28 cellular contexts compared by ENCODE assay signal in genomic region chr3:7423995-7424394, GRCh38.
"Had no signal": no experiment of that assay in that cellular context is flagged by ENCODE, and none has a peak within 500 bp of the region (broad histone marks: within the 10 kb centered on the region; RNA-seq: fewer than 3 reads in every experiment).

No MANE protein-coding gene starts in this region.

- H3K36me3 ChIP-seq: ascending aorta, breast epithelium, SJCRH30 had no signal

- H3K4me3 Mint-ChIP-seq: activated CD4-positive, alpha-beta T cell treated with anti-CD3 and anti-CD28 coated beads for 36 hours; activated CD4-positive, alpha-beta T cell treated with anti-CD3 and anti-CD28 coated beads, Interleukin-2, amount 10 ng/mL, durations not matched to agents 7 days and 5 days; activated CD8-positive, alpha-beta T cell treated with anti-CD3 and anti-CD28 coated beads, Interleukin-2, amount 10 ng/mL, durations not matched to agents 7 days and 5 days; activated naive CD4-positive, alpha-beta T cell treated with anti-CD3 and anti-CD28 coated beads, Interleukin-2, amount 50 U/mL, for 24 hours; activated naive CD8-positive, alpha-beta T cell treated with anti-CD3 and anti-CD28 coated beads, Interleukin-2, amount 10 ng/mL, durations not matched to agents 7 days and 5 days; activated T-cell treated with anti-CD3 and anti-CD28 coated beads, Interleukin-2, amount 50 U/mL, for 24 hours; T-helper 1 cell treated with Interleukin-12 subunit alpha and Interleukin-12 subunit beta and Interleukin-4 antibody, amounts not matched to agents 30 μg/mL and 1 μg/mL, for 36 hours; T-helper 2 cell treated with Interferon-gamma antibody and Interleukin-4, amounts not matched to agents 5 μg/mL and 100 μg/mL, for 36 hours had no signal

- ATAC-seq: activated CD4-positive, alpha-beta T cell treated with anti-CD3 and anti-CD28 coated beads for 36 hours; activated CD4-positive, CD25-positive, alpha-beta regulatory T cell treated with anti-CD3 and anti-CD28 coated beads, Interleukin-2, amount 50 U/mL, for 24 hours; activated CD8-positive, alpha-beta T cell treated with anti-CD3 and anti-CD28 coated beads, Interleukin-2, amount 10 ng/mL, durations not matched to agents 7 days and 5 days; Panc1 had no signal

- H3K4me1 Mint-ChIP-seq: activated CD4-positive, alpha-beta T cell treated with anti-CD3 and anti-CD28 coated beads for 36 hours; activated CD4-positive, alpha-beta T cell treated with anti-CD3 and anti-CD28 coated beads, Interleukin-2, amount 10 ng/mL, durations not matched to agents 7 days and 5 days; activated naive CD4-positive, alpha-beta T cell treated with anti-CD3 and anti-CD28 coated beads, Interleukin-2, amount 50 U/mL, for 24 hours; activated naive CD8-positive, alpha-beta T cell treated with anti-CD3 and anti-CD28 coated beads, Interleukin-2, amount 10 ng/mL, durations not matched to agents 7 days and 5 days had no signal

- H3K9me3 ChIP-seq: ascending aorta, breast epithelium, SJCRH30 had no signal

- H3K36me3 Mint-ChIP-seq: activated naive CD4-positive, alpha-beta T cell treated with anti-CD3 and anti-CD28 coated beads, Interleukin-2, amount 50 U/mL, for 24 hours; activated naive CD8-positive, alpha-beta T cell treated with anti-CD3 and anti-CD28 coated beads, Interleukin-2, amount 10 ng/mL, durations not matched to agents 7 days and 5 days had no signal

- H3K27me3 Mint-ChIP-seq: activated CD4-positive, alpha-beta T cell treated with anti-CD3 and anti-CD28 coated beads for 36 hours; activated CD4-positive, alpha-beta T cell treated with anti-CD3 and anti-CD28 coated beads, Interleukin-2, amount 10 ng/mL, durations not matched to agents 7 days and 5 days; activated naive CD8-positive, alpha-beta T cell treated with anti-CD3 and anti-CD28 coated beads, Interleukin-2, amount 10 ng/mL, durations not matched to agents 7 days and 5 days; activated T-cell treated with anti-CD3 and anti-CD28 coated beads, Interleukin-2, amount 50 U/mL, for 24 hours had no signal

- H3K27me3 ChIP-seq: ascending aorta, breast epithelium, SJCRH30 had no signal

- H3K4me1 ChIP-seq: ascending aorta, breast epithelium, SJCRH30 had no signal

- H3K27ac Mint-ChIP-seq: activated CD4-positive, alpha-beta T cell treated with anti-CD3 and anti-CD28 coated beads for 36 hours; activated CD4-positive, alpha-beta T cell treated with anti-CD3 and anti-CD28 coated beads, Interleukin-2, amount 10 ng/mL, durations not matched to agents 7 days and 5 days; activated CD8-positive, alpha-beta T cell treated with anti-CD3 and anti-CD28 coated beads, Interleukin-2, amount 10 ng/mL, durations not matched to agents 7 days and 5 days; activated naive CD4-positive, alpha-beta T cell treated with anti-CD3 and anti-CD28 coated beads, Interleukin-2, amount 50 U/mL, for 24 hours; activated naive CD8-positive, alpha-beta T cell treated with anti-CD3 and anti-CD28 coated beads, Interleukin-2, amount 10 ng/mL, durations not matched to agents 7 days and 5 days; activated T-cell treated with anti-CD3 and anti-CD28 coated beads, Interleukin-2, amount 50 U/mL, for 24 hours; activated T-helper 2 cell treated with anti-CD3 and anti-CD28 coated beads, Interferon-gamma antibody, Interleukin-2, Interleukin-4, amounts not matched to agents 10 μg/mL and 5 μg/mL and 100 μg/mL, durations not matched to agents 14 hours and 24 hours and 36 hours; T-helper 1 cell treated with Interleukin-12 subunit alpha and Interleukin-12 subunit beta and Interleukin-4 antibody, amounts not matched to agents 30 μg/mL and 1 μg/mL, for 36 hours; T-helper 2 cell treated with Interferon-gamma antibody and Interleukin-4, amounts not matched to agents 5 μg/mL and 100 μg/mL, for 36 hours had no signal

- DNase-seq: activated CD4-positive, alpha-beta T cell treated with anti-CD3 and anti-CD28 coated beads for 36 hours; activated CD4-positive, alpha-beta T cell treated with anti-CD3 and anti-CD28 coated beads, Interleukin-2, amount 10 ng/mL, durations not matched to agents 7 days and 5 days; activated CD4-positive, alpha-beta T cell treated with anti-CD3 and anti-CD28 coated beads, Interleukin-2, amount 50 U/mL, for 48 hours; activated CD8-positive, alpha-beta T cell treated with anti-CD3 and anti-CD28 coated beads, Interleukin-2, amount 10 ng/mL, durations not matched to agents 7 days and 5 days; activated gamma-delta T cell; activated naive CD4-positive, alpha-beta T cell treated with Interleukin-2 at 50 U/mL for 16 hours; activated naive CD8-positive, alpha-beta T cell treated with anti-CD3 and anti-CD28 coated beads, Interleukin-2, amount 10 ng/mL, durations not matched to agents 7 days and 5 days; activated T-cell treated with anti-CD3 and anti-CD28 coated beads, Interleukin-2, amount 50 U/mL, for 24 hours; NCI-H1092 treated with DMSO at 0.1 percent for 48 hours; NCI-H1417 treated with DMSO at 0.1 percent for 48 hours; NCI-H187 treated with DMSO at 0.1 percent for 48 hours; NCI-H2081; NCI-H2171 treated with DMSO at 0.1 percent for 48 hours; NCI-H2227 treated with DMSO at 0.1 percent for 48 hours; NCI-H446 treated with DMSO at 0.1 percent for 48 hours; NCI-H524; NCI-H69; SHP77; SJCRH30 had no signal

- H3K9me3 Mint-ChIP-seq: activated CD4-positive, alpha-beta T cell treated with anti-CD3 and anti-CD28 coated beads, Interleukin-2, amount 10 ng/mL, durations not matched to agents 7 days and 5 days; activated naive CD4-positive, alpha-beta T cell treated with anti-CD3 and anti-CD28 coated beads, Interleukin-2, amount 50 U/mL, for 24 hours; activated T-cell treated with anti-CD3 and anti-CD28 coated beads, Interleukin-2, amount 50 U/mL, for 24 hours; activated T-helper 2 cell treated with anti-CD3 and anti-CD28 coated beads, Interferon-gamma antibody, Interleukin-2, Interleukin-4, amounts not matched to agents 10 μg/mL and 5 μg/mL and 100 μg/mL, durations not matched to agents 14 hours and 24 hours and 36 hours had no signal

- H3K27ac ChIP-seq: ascending aorta, breast epithelium, SJCRH30, SK-N-MC had no signal

- H3K4me3 ChIP-seq: ascending aorta, breast epithelium, SJCRH30, SK-N-MC had no signal
